In genomic region chr15:85124173-85124572, GRCh38 we compare ENCODE assay signal across 1 cellular context.
TF ChIP-seq lines count a peak whose summit lies in the region.

No MANE protein-coding gene starts in this region.

TF ChIP-seq in HCT116, 20 proteins besides CTCF, POLR2A, EP300 and RAD21 (continued from another document):
- TF ChIP-seq ZBTB33 (IDR thresholded peaks at IDR 0.05; ENCODE audit: extremely low read depth, insufficient replicate concordance, low read length) (no peak), TCF7L2 (IDR thresholded peaks at IDR 0.05; ENCODE audit: borderline replicate concordance, extremely low read depth, insufficient read depth, insufficient read length) (no peak), CBX3 (IDR thresholded peaks at IDR 0.05; ENCODE audit: low read depth) (no peak), ATF3 (IDR thresholded peaks at IDR 0.05) (no peak), EZH2phosphoT487 (IDR thresholded peaks at IDR 0.05; ENCODE audit: borderline replicate concordance) (no peak), ZNF274 (IDR thresholded peaks at IDR 0.05; ENCODE audit: low read depth, low read length) (no peak), ZFX (IDR thresholded peaks at IDR 0.05) (no peak), EZH2 (IDR thresholded peaks at IDR 0.05) (no peak), POLR2AphosphoS5 (IDR thresholded peaks at IDR 0.05; ENCODE audit: low read depth, low read length) (no peak)
